8 cellular contexts compared by ENCODE assay signal in the genomic region with DNA sequence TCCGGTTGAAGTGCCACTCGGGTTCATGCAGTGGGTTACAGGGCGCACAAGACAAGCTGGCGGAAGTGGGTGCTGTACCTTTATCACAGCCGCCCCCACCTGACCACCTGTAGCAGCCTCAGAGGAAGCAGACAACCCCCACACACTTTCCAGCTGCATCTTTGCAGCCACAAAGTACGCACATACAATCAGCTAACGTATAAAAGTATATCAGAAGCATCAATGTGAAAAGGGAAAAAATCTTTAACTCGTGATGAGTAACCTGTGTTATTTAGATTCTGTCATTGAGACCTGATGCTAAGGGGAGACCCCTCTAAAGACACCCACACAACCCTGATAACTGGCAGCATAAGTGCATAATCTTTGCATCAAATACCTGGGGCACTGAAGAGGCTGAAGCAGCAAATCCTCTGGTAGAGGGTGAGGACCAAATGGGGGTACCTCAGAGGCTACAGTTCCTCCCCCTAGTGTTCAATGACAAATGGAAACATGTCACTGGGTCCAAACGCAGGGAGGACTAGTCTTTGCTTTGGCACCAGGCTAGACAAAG. TPM values are rescaled to one million over a fixed set of nuclear protein-coding genes. Genes with fewer than 3 reads are reported as not detected.
DNase-seq lines count a peak whose midpoint lies in the region; ATAC-seq and TF ChIP-seq lines count a peak whose summit lies in the region.

No MANE protein-coding gene starts in this region.

- H3K27ac ChIP-seq in hepatocyte: no peak overlapping the region

- POLR2A ChIA-PET in WTC11 (lab: Charles Lee): no interaction called here
- POLR2A ChIA-PET in activated naive CD8-positive, alpha-beta T cell treated with anti-CD3 and anti-CD28 coated beads, Interleukin-2, amount 10 ng/mL, durations not matched to agents 7 days and 5 days (lab: Charles Lee): interaction anchor here (0.5 to 4.2 kb wide), 17 partner anchors 10 to 199 kb away, joined by 3 to 46 read pairs (median 5); no protein-coding TSS in a partner anchor

- no peaks in the 10 kb centered on the region for H3K27me3 Mint-ChIP-seq in WTC11 (ENCODE audit: low read depth)
- no peaks in the 10 kb centered on the region for H3K27me3 Mint-ChIP-seq in activated naive CD8-positive, alpha-beta T cell treated with anti-CD3 and anti-CD28 coated beads, Interleukin-2, amount 10 ng/mL, durations not matched to agents 7 days and 5 days

- no peaks in the 10 kb centered on the region for H3K79me2 ChIP-seq in hepatocyte

- ATAC-seq in WTC11: peak; percentile 85
- peak; percentile 81 for ATAC-seq in activated naive CD8-positive, alpha-beta T cell treated with anti-CD3 and anti-CD28 coated beads, Interleukin-2, amount 10 ng/mL, durations not matched to agents 7 days and 5 days (ENCODE audit: low read depth)
- no peak for ATAC-seq in GM21576 (IDR thresholded peaks at IDR 0.05; ENCODE audit: unreplicated experiment)

- H3K36me3 ChIP-seq in hepatocyte (replicated peaks; ENCODE audit: insufficient read depth, low read depth): no peaks in the 10 kb centered on the region

- no peak for DNase-seq in GM10266 (ENCODE audit: extremely low spot score)
- no peak for DNase-seq in WTC11 (ENCODE audit: low spot score)
- DNase-seq in activated naive CD8-positive, alpha-beta T cell treated with anti-CD3 and anti-CD28 coated beads, Interleukin-2, amount 10 ng/mL, durations not matched to agents 7 days and 5 days: peak; percentile 76
- peak; percentile 87 to 92 for DNase-seq in stimulated activated CD4-positive, alpha-beta T cell treated with anti-CD3 and anti-CD28 coated beads, Interleukin-2, amount 100 ng/mL, for 24 hours
- no peak for DNase-seq in NCI-H526 (lab: John Stamatoyannopoulos, UW)
- no peak for DNase-seq in hepatocyte (ENCODE audit: low spot score)
- no peak for DNase-seq in anterior cingulate cortex (lab: John Stamatoyannopoulos, UW)

- TF ChIP-seq CTCF in GM10266 (IDR thresholded peaks at IDR 0.05; ENCODE audit: control insufficient read depth, insufficient read depth, low read depth, missing control alignments) (peak; percentile 10), WTC11 (IDR thresholded peaks at IDR 0.05) (peak; percentile 24; the same call in 1 of the 2 replicates), hepatocyte (IDR thresholded peaks at IDR 0.05; ENCODE audit: poor library complexity) (no peak)

- no peaks in the 10 kb centered on the region for H3K9me3 ChIP-seq in hepatocyte (ENCODE audit: low read depth)

- H2AFZ ChIP-seq in hepatocyte: no peak overlapping the region

- no peaks in the 10 kb centered on the region for H3K27me3 ChIP-seq in hepatocyte

- no peak overlapping the region for H3K4me3 Mint-ChIP-seq in WTC11
- H3K4me3 Mint-ChIP-seq in activated naive CD8-positive, alpha-beta T cell treated with anti-CD3 and anti-CD28 coated beads, Interleukin-2, amount 10 ng/mL, durations not matched to agents 7 days and 5 days: peak overlapping the region; percentile 73

- H3K27ac Mint-ChIP-seq in WTC11: no peak overlapping the region
- H3K27ac Mint-ChIP-seq in activated naive CD8-positive, alpha-beta T cell treated with anti-CD3 and anti-CD28 coated beads, Interleukin-2, amount 10 ng/mL, durations not matched to agents 7 days and 5 days: peak overlapping the region; percentile 90

- H3K9me3 Mint-ChIP-seq in WTC11: peaks cover 13% of the 10 kb centered on the region
- no peaks in the 10 kb centered on the region for H3K9me3 Mint-ChIP-seq in activated naive CD8-positive, alpha-beta T cell treated with anti-CD3 and anti-CD28 coated beads, Interleukin-2, amount 10 ng/mL, durations not matched to agents 7 days and 5 days

- no peaks in the 10 kb centered on the region for H3K4me1 Mint-ChIP-seq in WTC11
- H3K4me1 Mint-ChIP-seq in activated naive CD8-positive, alpha-beta T cell treated with anti-CD3 and anti-CD28 coated beads, Interleukin-2, amount 10 ng/mL, durations not matched to agents 7 days and 5 days: peaks cover 84% of the 10 kb centered on the region

- no peaks in the 10 kb centered on the region for H4K20me1 ChIP-seq in hepatocyte (ENCODE audit: insufficient read depth, poor library complexity, severe bottlenecking)

- peaks cover 6% of the 10 kb centered on the region for H3K4me1 ChIP-seq in hepatocyte (ENCODE audit: insufficient read depth)

- WGBS in hepatocyte (ENCODE audit: low lambda C conversion rate, missing lambda C conversion rate): 78% methylated on average over 9 of the region's 9 CpGs

- CTCF ChIA-PET in WTC11 (lab: Charles Lee): interaction anchor here (1.6 kb wide), 1 partner anchor 334 kb away, joined by 10 read pairs; no protein-coding TSS in a partner anchor

- no peak overlapping the region for H3K4me2 ChIP-seq in hepatocyte

- H3K36me3 Mint-ChIP-seq in WTC11: no peaks in the 10 kb centered on the region
- H3K36me3 Mint-ChIP-seq in activated naive CD8-positive, alpha-beta T cell treated with anti-CD3 and anti-CD28 coated beads, Interleukin-2, amount 10 ng/mL, durations not matched to agents 7 days and 5 days: peaks cover 18% of the 10 kb centered on the region

- H3K4me3 ChIP-seq in hepatocyte: no peak overlapping the region

- no peaks in the 10 kb centered on the region for H3K9me2 ChIP-seq in hepatocyte (replicated peaks; ENCODE audit: insufficient read depth)

TF ChIP-seq in WTC11, 78 proteins besides CTCF, POLR2A, EP300 and RAD21:
- TF ChIP-seq NR3C1 (CRISPR knock-in tag; conservative IDR thresholded peaks at IDR 0.05; ENCODE audit: low read depth): no peak
- TF ChIP-seq ZNF138 (CRISPR knock-in tag; conservative IDR thresholded peaks at IDR 0.05): no peak
TF ChIP-seq in WTC11: peak in this region for 0.

RNA-seq across cellular contexts. Expression of a gene that starts 22.1 kb away (rescaled TPM):
- total RNA-seq in WTC11 (2021) (3.9 to 5.9 TPM (median 4.5 TPM) in 3 replicates), hepatocyte (2.3 and 7.1 TPM in 2 replicates)
- total RNA-seq in activated naive CD8-positive, alpha-beta T cell treated with anti-CD3 and anti-CD28 coated beads, Interleukin-2, amount 10 ng/mL, durations not matched to agents 7 days and 5 days: 10 to 100 TPM; 61.7 to 65.8 TPM
- 2.6 and 3.5 TPM in 2 replicates for polyA plus RNA-seq in hepatocyte

Comparison
In these comparisons a context has a peak if more than half of its experiments do, and no peak if none do; other contexts are left out.
1. DNase-seq: peak in activated naive CD8-positive, alpha-beta T cell treated with anti-CD3 and anti-CD28 coated beads, Interleukin-2, amount 10 ng/mL, durations not matched to agents 7 days and 5 days (single experiment) and stimulated activated CD4-positive, alpha-beta T cell treated with anti-CD3 and anti-CD28 coated beads, Interleukin-2, amount 100 ng/mL, for 24 hours (2 of 2); none in GM10266 (single experiment), WTC11 (single experiment), NCI-H526 (0 of 2), hepatocyte (single experiment) and anterior cingulate cortex (0 of 58).